ENCODE assay signal across 22 cellular contexts in genomic region chr3:18258492-18258891, GRCh38.
DNase-seq lines count a peak whose midpoint lies in the region; ATAC-seq, FAIRE-seq and TF ChIP-seq lines count a peak whose summit lies in the region.
"Had no signal": no experiment of that assay in that cellular context is flagged by ENCODE, and none has a peak within 500 bp of the region (broad histone marks: within the 10 kb centered on the region; RNA-seq: fewer than 3 reads in every experiment).

No MANE protein-coding gene starts in this region.

- ATAC-seq in GM19351 (IDR thresholded peaks at IDR 0.05; ENCODE audit: unreplicated experiment) (peak; percentile 97), HG02885 (IDR thresholded peaks at IDR 0.05; ENCODE audit: poor library complexity, unreplicated experiment) (peak; percentile 93), GM18868 (IDR thresholded peaks at IDR 0.05; ENCODE audit: unreplicated experiment) (no peak), esophagus mucosa (no peak)
- ATAC-seq: GM23338; stimulated activated memory B cell treated with anti-CD40 and anti-IgM and Interleukin-4, amounts not matched to agents 10 μg/mL and 1 μg/mL and 100 μg/mL, for 72 hours had no signal

- no peaks in the 10 kb centered on the region for H3K27me3 ChIP-seq in KMS-11 (ENCODE audit: insufficient read depth, low read depth)
- H3K27me3 ChIP-seq in hepatocyte = no peaks in the 10 kb centered on the region

- H3K27ac ChIP-seq in KMS-11 = no peak overlapping the region
- no peak overlapping the region for H3K27ac ChIP-seq in hepatocyte
- H3K27ac ChIP-seq: RWPE1 had no signal

- H3K9me3 ChIP-seq in hepatocyte (ENCODE audit: low read depth) = no peaks in the 10 kb centered on the region

- peaks cover 15% of the 10 kb centered on the region for H3K4me1 ChIP-seq in KMS-11 (ENCODE audit: low read depth, poor library complexity, severe bottlenecking)
- H3K4me1 ChIP-seq in hepatocyte (ENCODE audit: insufficient read depth) = no peaks in the 10 kb centered on the region

- H3K36me3 ChIP-seq in KMS-11 (ENCODE audit: insufficient read depth) = no peaks in the 10 kb centered on the region
- H3K36me3 ChIP-seq in hepatocyte (replicated peaks; ENCODE audit: insufficient read depth, low read depth) = no peaks in the 10 kb centered on the region

- WGBS in hepatocyte (ENCODE audit: low lambda C conversion rate, missing lambda C conversion rate) = 97% methylated on average over 7 of the region's 7 CpGs

- FAIRE-seq in GM18507 (lab: Jason Lieb, UNC) = peak; percentile 39
- FAIRE-seq: keratinocyte had no signal

- H3K4me2 ChIP-seq in KMS-11 (peak overlapping the region; percentile 43), hepatocyte (no peak overlapping the region)
- H3K4me2 ChIP-seq: GM23338 had no signal

- no peaks in the 10 kb centered on the region for H3K79me2 ChIP-seq in KMS-11 (ENCODE audit: insufficient read depth, low read depth)
- no peaks in the 10 kb centered on the region for H3K79me2 ChIP-seq in hepatocyte

- no peaks in the 10 kb centered on the region for H3K9me2 ChIP-seq in hepatocyte (replicated peaks; ENCODE audit: insufficient read depth)

- no peak for TF ChIP-seq CTCF in KMS-11 (conservative IDR thresholded peaks at IDR 0.05; ENCODE audit: low read depth, low read length)
- TF ChIP-seq CTCF in hepatocyte (IDR thresholded peaks at IDR 0.05; ENCODE audit: poor library complexity) = no peak

- H3K4me3 ChIP-seq in KMS-11 (IDR thresholded peaks at IDR 0.05; ENCODE audit: insufficient read depth, low read depth, low read length) (no peak overlapping the region), hepatocyte (no peak overlapping the region)
- H3K4me3 ChIP-seq: GM23338, lung had no signal

- no peaks in the 10 kb centered on the region for H4K20me1 ChIP-seq in KMS-11 (ENCODE audit: insufficient read depth)
- no peaks in the 10 kb centered on the region for H4K20me1 ChIP-seq in hepatocyte (ENCODE audit: insufficient read depth, poor library complexity, severe bottlenecking)

- no peak overlapping the region for H3K9ac ChIP-seq in KMS-11

- DNase-seq in GM18507 (ENCODE audit: extremely low spot score, insufficient read length, low read depth) = peak; percentile 2
- no peak for DNase-seq in SIG-M5 (lab: John Stamatoyannopoulos, UW)
- DNase-seq in hepatocyte (ENCODE audit: low spot score) = no peak
- DNase-seq: activated CD8-positive, alpha-beta memory T cell treated with anti-CD3 and anti-CD28 coated beads, Interleukin-2, amount 50 U/mL, for 48 hours; activated gamma-delta T cell; CD4-positive, alpha-beta T cell; DMS53; foreskin fibroblast; hypothalamus; NCI-H1092; NCI-H2081; SW 1271 had no signal

- no peak overlapping the region for H2AFZ ChIP-seq in KMS-11 (ENCODE audit: low read depth)
- no peak overlapping the region for H2AFZ ChIP-seq in hepatocyte
- H2AFZ ChIP-seq: GM23338 had no signal

Comparison
In these comparisons a context has a peak if more than half of its experiments do, and no peak if none do; other contexts are left out.
1. ATAC-seq: peak in GM19351 (single experiment) and HG02885 (single experiment); none in GM18868 (single experiment) and esophagus mucosa (single experiment).